8 cellular contexts compared by ENCODE assay signal in the genomic region with DNA sequence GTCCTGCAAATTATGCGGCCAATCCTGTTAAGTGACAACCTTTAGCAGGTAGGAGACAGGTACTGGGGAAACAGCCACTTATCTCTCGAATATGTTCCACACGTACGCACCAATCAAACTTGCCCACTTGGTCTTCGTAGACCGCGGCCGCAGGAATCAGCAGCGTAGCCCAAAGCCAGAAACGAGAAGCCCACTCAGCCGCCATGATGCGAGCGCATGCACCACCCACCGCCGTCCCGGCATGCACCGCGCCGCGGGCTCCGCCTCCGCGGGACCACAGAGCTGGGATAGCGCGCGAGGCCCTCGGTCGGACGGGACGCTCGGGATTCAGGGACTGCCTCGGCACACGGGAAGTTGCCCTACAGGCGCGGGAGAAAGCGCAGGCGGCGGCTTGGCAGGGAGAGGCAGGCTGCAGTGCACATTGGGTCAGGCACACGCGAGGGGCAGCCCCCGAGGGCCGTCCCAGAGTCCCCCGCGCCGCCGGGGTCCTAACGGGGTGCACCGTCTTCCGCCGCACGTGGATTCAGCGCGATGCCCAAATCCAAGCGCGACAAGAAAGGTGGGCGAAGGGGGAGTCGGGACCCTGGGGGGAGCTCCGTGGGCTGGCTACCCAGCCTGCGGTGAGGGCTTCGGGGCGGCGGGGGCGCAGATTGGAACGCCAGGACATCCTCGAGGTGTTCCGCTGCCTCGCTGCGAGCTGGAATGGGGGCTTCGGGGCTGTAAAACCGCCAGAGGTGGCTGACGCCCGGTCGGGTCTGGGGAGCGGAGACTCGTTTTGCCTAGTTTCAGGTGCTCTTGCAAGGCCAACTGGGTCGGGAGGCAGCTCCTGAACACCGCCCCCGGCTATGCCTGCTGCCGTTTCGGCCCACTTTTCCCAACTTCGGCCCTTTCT. TPM values are rescaled to one million over a fixed set of nuclear protein-coding genes. Genes with fewer than 3 reads are reported as not detected.
DNase-seq lines count a peak whose midpoint lies in the region; ATAC-seq, FAIRE-seq and TF ChIP-seq lines count a peak whose summit lies in the region.

A gene (minus strand): TSS at position 220 of the 892 bp plus-strand sequence. CDS start 15 bp downstream, at position 205.
A gene (plus strand): TSS at position 501 of the 892 bp plus-strand sequence. CDS start 31 bp downstream, at position 532.

- H3K79me2 ChIP-seq in PC-9 (ENCODE audit: low read depth), result peaks cover 73% of the 10 kb centered on the region

- H4K20me1 ChIP-seq in PC-9 (ENCODE audit: insufficient read depth), result peaks cover 21% of the 10 kb centered on the region

- no peak for TF ChIP-seq CTCF in D721Med (IDR thresholded peaks at IDR 0.05; ENCODE audit: insufficient read depth, missing control alignments)
- TF ChIP-seq CTCF in PC-9 (conservative IDR thresholded peaks at IDR 0.05), result no peak

- H3K9me3 Mint-ChIP-seq in activated T-cell treated with anti-CD3 and anti-CD28 coated beads, Interleukin-2, amount 50 U/mL, for 4 hours, result no peaks in the 10 kb centered on the region

- peaks cover 34% of the 10 kb centered on the region for H3K36me3 ChIP-seq in HUES6 (ENCODE audit: control insufficient read depth, insufficient read depth, low read length)
- H3K36me3 ChIP-seq in PC-9 (ENCODE audit: low read depth), result no peaks in the 10 kb centered on the region
- peaks cover 6% of the 10 kb centered on the region for H3K36me3 ChIP-seq in muscle layer of colon (ENCODE audit: insufficient read depth, low read length)

- peak within 1 kb of the TSS; percentile 95 for H3K4me2 ChIP-seq in PC-9

- peak; percentile 54 for DNase-seq in D721Med (ENCODE audit: insufficient read length, low spot score)
- peak; percentile 60 to 85 for DNase-seq in PC-9
- peak; percentile 82 for DNase-seq in activated T-cell treated with anti-CD3 and anti-CD28 coated beads, Interleukin-2, amount 50 U/mL, for 4 hours
- DNase-seq in stimulated activated CD8-positive, alpha-beta memory T cell treated with anti-CD3 and anti-CD28 coated beads, Interleukin-7, amount 100 ng/mL, for 1 hour (ENCODE audit: low read depth in 2 of 2), result peak; percentile 75 to 84

- H3K9me2 ChIP-seq in PC-9 (ENCODE audit: insufficient read depth), result no peaks in the 10 kb centered on the region

- H2AFZ ChIP-seq in PC-9, result peak within 1 kb of the TSS; percentile 99

- no peaks in the 10 kb centered on the region; the same call in 1 of the 2 replicates for H3F3A ChIP-seq in PC-9 (ENCODE audit: insufficient read depth, low read depth)

- H3K27me3 Mint-ChIP-seq in activated T-cell treated with anti-CD3 and anti-CD28 coated beads, Interleukin-2, amount 50 U/mL, for 4 hours (ENCODE audit: low read depth), result no peaks in the 10 kb centered on the region

- no peaks in the 10 kb centered on the region for H3K27me3 ChIP-seq in HUES6 (ENCODE audit: control insufficient read depth, insufficient read depth, low read length)
- no peaks in the 10 kb centered on the region for H3K27me3 ChIP-seq in PC-9 (ENCODE audit: insufficient read depth, low read depth)
- no peaks in the 10 kb centered on the region for H3K27me3 ChIP-seq in muscle layer of colon (ENCODE audit: control insufficient read depth in 1 of 2, insufficient read depth in 2 of 2, low read length in 2 of 2)

- peaks cover 23% of the 10 kb centered on the region for H3K4me1 Mint-ChIP-seq in activated T-cell treated with anti-CD3 and anti-CD28 coated beads, Interleukin-2, amount 50 U/mL, for 4 hours (ENCODE audit: low read depth)

- peak within 1 kb of the TSS; percentile 98 for H3K27ac ChIP-seq in HUES6 (ENCODE audit: low read depth, low read length)
- peak within 1 kb of the TSS; percentile 70 for H3K27ac ChIP-seq in PC-9
- peak within 1 kb of the TSS; percentile 90 for H3K27ac ChIP-seq in muscle layer of colon (ENCODE audit: low read depth, low read length)

- intact Hi-C loops in PC-9 (cut with micrococcal nuclease; ENCODE audit: unreplicated experiment), result loop anchor here (5.0 kb wide), 2 partner anchors 61 to 401 kb away; a partner anchor contains a TSS

- H3K9me3 ChIP-seq in HUES6 (ENCODE audit: control insufficient read depth, insufficient read depth, low read depth, low read length) (no peaks in the 10 kb centered on the region), PC-9 (ENCODE audit: insufficient read depth, low read depth) (no peaks in the 10 kb centered on the region), muscle layer of colon (ENCODE audit: low read length) (no peaks in the 10 kb centered on the region)

- H3K9ac ChIP-seq in HUES6 (ENCODE audit: low read length), result peak within 1 kb of the TSS; percentile 99
- peak within 1 kb of the TSS; percentile 72 for H3K9ac ChIP-seq in muscle layer of colon (ENCODE audit: low read length)

- BruUV-seq in PC-9 (replicated peaks; lab: Mats Ljungman, UMichigan), result TSS peak; percentile 34

- no peak for FAIRE-seq in D721Med (lab: Jason Lieb, UNC)

- H3K4me3 ChIP-seq in HUES6 (ENCODE audit: low read depth, low read length) (peak within 1 kb of the TSS; percentile 99), PC-9 (peak within 1 kb of the TSS; percentile 82), muscle layer of colon (ENCODE audit: low read depth in 1 of 2, low read length in 2 of 2) (peak within 1 kb of the TSS; percentile 84 to 90)

- H3K4me3 Mint-ChIP-seq in activated T-cell treated with anti-CD3 and anti-CD28 coated beads, Interleukin-2, amount 50 U/mL, for 4 hours, result peak within 1 kb of the TSS; percentile 99

- peak; percentile 82 for ATAC-seq in GM21390 (IDR thresholded peaks at IDR 0.05; ENCODE audit: unreplicated experiment)
- peak; percentile 91 to 93 for ATAC-seq in activated T-cell treated with anti-CD3 and anti-CD28 coated beads, Interleukin-2, amount 50 U/mL, for 4 hours
- peak; percentile 91 for ATAC-seq in esophagus mucosa

- POLR2A ChIA-PET in PC-9 (lab: Charles Lee; ENCODE audit: unreplicated experiment), result interaction anchor here (0.5 to 0.7 kb wide), 2 partner anchors 11 to 236 kb away, joined by 3 to 4 read pairs; no protein-coding TSS in a partner anchor

- CTCF ChIA-PET in PC-9 (lab: Charles Lee), result interaction anchor here (0.6 to 0.7 kb wide), 2 partner anchors 12 to 60 kb away, joined by 3 to 4 read pairs; no protein-coding TSS in a partner anchor

- H3K4me1 ChIP-seq in HUES6 (ENCODE audit: control insufficient read depth, insufficient read depth, low read length) (peaks cover 14% of the 10 kb centered on the region), PC-9 (replicated peaks; ENCODE audit: insufficient read depth) (peaks cover 16% of the 10 kb centered on the region), muscle layer of colon (ENCODE audit: insufficient read depth, low read length) (peaks cover 22% of the 10 kb centered on the region)

- H3K36me3 Mint-ChIP-seq in activated T-cell treated with anti-CD3 and anti-CD28 coated beads, Interleukin-2, amount 50 U/mL, for 4 hours (ENCODE audit: insufficient read depth), result peaks cover 15% of the 10 kb centered on the region

RNA-seq across cellular contexts. Expression of the first gene that starts in this region (rescaled TPM):
- total RNA-seq in PC-9 (2021) (40.7 and 45.8 TPM in 2 replicates), esophagus mucosa (27.9 TPM)
- 10 to 100 TPM; 74.8 to 79.6 (median 77.0) TPM for total RNA-seq in activated T-cell treated with anti-CD3 and anti-CD28 coated beads, Interleukin-2, amount 50 U/mL, for 4 hours

RNA-seq across cellular contexts. Expression of the second gene that starts in this region (rescaled TPM):
- total RNA-seq in PC-9 (2021) (29.0 and 32.4 TPM in 2 replicates), esophagus mucosa (35.5 TPM)
- total RNA-seq in activated T-cell treated with anti-CD3 and anti-CD28 coated beads, Interleukin-2, amount 50 U/mL, for 4 hours, result 100 to 1,000 TPM; 199 to 231 (median 207) TPM

Comparison
In these comparisons a context has a peak if more than half of its experiments do, and no peak if none do; other contexts are left out.
1. Peak in every context shown above with its lines: DNase-seq, ATAC-seq, H3K4me3 ChIP-seq and H3K27ac ChIP-seq.